8 cellular contexts compared by ENCODE assay signal in genomic region chr2:84906108-84906899, GRCh38. TPM values are rescaled to one million over a fixed set of nuclear protein-coding genes. Genes with fewer than 3 reads are reported as not detected.
DNase-seq lines count a peak whose midpoint lies in the region; ATAC-seq and TF ChIP-seq lines count a peak whose summit lies in the region.

No MANE protein-coding gene starts in this region.

- TF ChIP-seq CTCF in AG04449 (IDR thresholded peaks at IDR 0.05; ENCODE audit: insufficient read depth, low read length, missing control alignments) (no peak), suprapubic skin (IDR thresholded peaks at IDR 0.05) (no peak)

- DNase-seq in AG04449 (ENCODE audit: low read depth, low spot score) (no peak), suprapubic skin (ENCODE audit: low spot score in 2 of 2) (peak in 1 of 2 donors; percentile 78), NCI-H2081 (lab: John Stamatoyannopoulos, UW) (no peak)
- peak in 3 of 4 experiments; percentile 20 to 33 (median 25) for DNase-seq in activated CD4-positive, CD25-positive, alpha-beta regulatory T cell (lab: John Stamatoyannopoulos, UW)

- H3K4me3 ChIP-seq in AG04449 (ENCODE audit: low read depth, low read length), result peak overlapping the region; percentile 86
- H3K4me3 ChIP-seq in ectodermal cell (ENCODE audit: insufficient read depth, low read depth, low read length), result peak overlapping the region; percentile 94
- peak overlapping the region; percentile 100 for H3K4me3 ChIP-seq in mesodermal cell (ENCODE audit: extremely low read depth, insufficient read depth, low read length, poor library complexity, severe bottlenecking)
- peak overlapping the region; percentile 95 for H3K4me3 ChIP-seq in suprapubic skin

- H3K27me3 ChIP-seq in ectodermal cell (ENCODE audit: control insufficient read depth, insufficient read depth, low read length, poor library complexity, severe bottlenecking), result peaks cover 10% of the 10 kb centered on the region
- H3K27me3 ChIP-seq in suprapubic skin, result no peaks in the 10 kb centered on the region

- no peaks in the 10 kb centered on the region for H3K9me3 ChIP-seq in ectodermal cell (ENCODE audit: control insufficient read depth, low read length)
- H3K9me3 ChIP-seq in mesodermal cell (ENCODE audit: control insufficient read depth, low read length), result no peaks in the 10 kb centered on the region
- H3K9me3 ChIP-seq in suprapubic skin, result no peaks in the 10 kb centered on the region

- H3K27ac ChIP-seq in ectodermal cell (ENCODE audit: insufficient read depth, low read depth, low read length, poor library complexity, severe bottlenecking), result peak overlapping the region; percentile 72
- H3K27ac ChIP-seq in mesodermal cell (ENCODE audit: low read depth, low read length, severe bottlenecking), result peak overlapping the region; percentile 93
- H3K27ac ChIP-seq in suprapubic skin, result peak overlapping the region; percentile 97

- CTCF ChIA-PET in AG04449 (lab: Yijun Ruan, JAX), result interaction anchor here (0.8 to 4.7 kb wide), 5 partner anchors 11 to 38 kb away, joined by 3 to 50 read pairs (median 4); no protein-coding TSS in a partner anchor

- peak; percentile 27 for ATAC-seq in GM19035 (IDR thresholded peaks at IDR 0.05; ENCODE audit: unreplicated experiment)
- peak; percentile 20 for ATAC-seq in HG03196 (IDR thresholded peaks at IDR 0.05; ENCODE audit: unreplicated experiment)

- H3K36me3 ChIP-seq in ectodermal cell (ENCODE audit: control insufficient read depth, insufficient read depth, low read length) (peaks cover 7% of the 10 kb centered on the region), mesodermal cell (ENCODE audit: control insufficient read depth, insufficient read depth, low read length) (peaks cover 23% of the 10 kb centered on the region), suprapubic skin (no peaks in the 10 kb centered on the region)

- H3K4me1 ChIP-seq in ectodermal cell (ENCODE audit: control insufficient read depth, insufficient read depth, low read length), result no peaks in the 10 kb centered on the region
- no peaks in the 10 kb centered on the region for H3K4me1 ChIP-seq in mesodermal cell (ENCODE audit: control insufficient read depth, insufficient read depth, low read length, poor library complexity, severe bottlenecking)
- peaks cover 28% of the 10 kb centered on the region for H3K4me1 ChIP-seq in suprapubic skin

- no peak for TF ChIP-seq POLR2A in suprapubic skin (IDR thresholded peaks at IDR 0.05)

- 1 to 2% methylated on average over 38 of the region's 38 CpGs for WGBS in ectodermal cell, 2 experiments
- 1 to 3% methylated on average over 11 to 18 of the region's 38 CpGs for WGBS in mesodermal cell (ENCODE audit: insufficient coverage in 2 of 2), 2 experiments
- WGBS in suprapubic skin, result 2% methylated on average over 28 of the region's 38 CpGs

- no peak for TF ChIP-seq EP300 in suprapubic skin (IDR thresholded peaks at IDR 0.05)

- POLR2A ChIA-PET in AG04449 (lab: Yijun Ruan, JAX), result interaction anchor here (0.6 to 4.8 kb wide), 17 partner anchors 8 to 655 kb away, joined by 3 to 71 read pairs (median 5); partner anchors contain the start of gene TRABD2A

RNA-seq across cellular contexts. Expression of gene TMSB10, which starts 0.8 kb away (rescaled TPM):
- polyA plus RNA-seq in ectodermal cell (2013, experiment 1 of 4), result 2,087 TPM
- polyA plus RNA-seq in ectodermal cell (2013, experiment 2 of 4), result 1,866 TPM
- 2,013 TPM for polyA plus RNA-seq in ectodermal cell (2013, experiment 3 of 4)
- 2,226 TPM for polyA plus RNA-seq in ectodermal cell (2013, experiment 4 of 4)
- 5,056 TPM for polyA plus RNA-seq in mesodermal cell (2013, experiment 1 of 2)
- 4,856 TPM for polyA plus RNA-seq in mesodermal cell (2013, experiment 2 of 2)
- total RNA-seq in suprapubic skin, result 1,000 to 10,000 TPM in 2 of 4 donors, 100 to 1,000 TPM in 2; 859 to 1,108 (median 964) TPM

RNA-seq across cellular contexts. Expression of gene TRABD2A, which starts 25.4 kb away (rescaled TPM):
- polyA plus RNA-seq in ectodermal cell (2013, experiment 1 of 4), result 6.1 TPM
- polyA plus RNA-seq in ectodermal cell (2013, experiment 2 of 4), result 5.3 TPM
- 4.8 TPM for polyA plus RNA-seq in ectodermal cell (2013, experiment 3 of 4)
- polyA plus RNA-seq in ectodermal cell (2013, experiment 4 of 4), result 5.4 TPM
- 0.88 TPM for polyA plus RNA-seq in mesodermal cell (2013, experiment 1 of 2)
- 0.76 TPM for polyA plus RNA-seq in mesodermal cell (2013, experiment 2 of 2)
- total RNA-seq in suprapubic skin, result 1 to 10 TPM in 2 of 4 donors, under 1 TPM in 1, not detected in 1; 0.68 to 2.4 (median 1.7) TPM

Comparison
In these comparisons a context has a peak if more than half of its experiments do, and no peak if none do; other contexts are left out.
1. DNase-seq: peak in activated CD4-positive, CD25-positive, alpha-beta regulatory T cell (3 of 4); none in AG04449 (single experiment) and NCI-H2081 (0 of 2).
2. Peak in every context shown above with its lines, with median percentiles within 50 percentile points of each other: H3K4me3 ChIP-seq and H3K27ac ChIP-seq.